ENCODE assay signal across 8 cellular contexts in genomic region chr2:182715121-182715895, GRCh38. TPM values are rescaled to one million over a fixed set of nuclear protein-coding genes. Genes with fewer than 3 reads are reported as not detected.
A peak's percentile ranks its signal among the peaks of the same experiment; 100 is the strongest.
DNase-seq lines count a peak whose midpoint lies in the region; ATAC-seq lines count a peak whose summit lies in the region.
"Had no signal": no experiment of that assay in that cellular context is flagged by ENCODE, and none has a peak within 500 bp of the region (broad histone marks: within the 10 kb centered on the region; RNA-seq: fewer than 3 reads in every experiment).

No MANE protein-coding gene starts in this region.

- H3K27me3 Mint-ChIP-seq in activated T-helper 17 cell treated with anti-CD3 and anti-CD28 coated beads, Interleukin-2, amount 50 U/mL, for 72 hours, result peaks cover 10% of the 10 kb centered on the region
- H3K27me3 Mint-ChIP-seq: activated naive CD4-positive, alpha-beta T cell treated with anti-CD3 and anti-CD28 coated beads, Interleukin-2, amount 50 U/mL, for 24 hours had no signal

- no peaks in the 10 kb centered on the region for H3K9me2 ChIP-seq in Karpas-422 (replicated peaks; ENCODE audit: insufficient read depth, low read length)

- H3K9me3 ChIP-seq in Karpas-422 (ENCODE audit: low read length), result no peaks in the 10 kb centered on the region
- H3K9me3 ChIP-seq in iPS DF 6.9 (ENCODE audit: control insufficient read depth, insufficient read depth, low read length), result no peaks in the 10 kb centered on the region

- peaks cover 6% of the 10 kb centered on the region for H3K4me1 Mint-ChIP-seq in activated T-helper 17 cell treated with anti-CD3 and anti-CD28 coated beads, Interleukin-2, amount 50 U/mL, for 72 hours
- H3K4me1 Mint-ChIP-seq: activated naive CD4-positive, alpha-beta T cell treated with anti-CD3 and anti-CD28 coated beads, Interleukin-2, amount 50 U/mL, for 24 hours had no signal

- peak overlapping the region; percentile 79 for H2AFZ ChIP-seq in Karpas-422 (ENCODE audit: low read length)

- WGBS in iPS DF 6.9 (ENCODE audit: insufficient coverage, insufficient read length), result no CpG with 5 or more reads among the region's 9 CpGs

- H3K4me2 ChIP-seq in Karpas-422 (ENCODE audit: low read depth, low read length, poor library complexity, severe bottlenecking), result peak overlapping the region; percentile 85

- no peaks in the 10 kb centered on the region for H3K9me3 Mint-ChIP-seq in activated T-helper 17 cell treated with anti-CD3 and anti-CD28 coated beads, Interleukin-2, amount 50 U/mL, for 72 hours
- H3K9me3 Mint-ChIP-seq: activated naive CD4-positive, alpha-beta T cell treated with anti-CD3 and anti-CD28 coated beads, Interleukin-2, amount 50 U/mL, for 24 hours had no signal

- peaks cover 30% of the 10 kb centered on the region for H3K79me2 ChIP-seq in Karpas-422 (ENCODE audit: low read length)

- DNase-seq in Karpas-422, result peak; percentile 56
- no peak for DNase-seq in iPS DF 6.9 (ENCODE audit: low read depth, low spot score)
- peak; percentile 4 for DNase-seq in stromal cell of bone marrow (ENCODE audit: low read depth)
- DNase-seq in 8988T, result no peak
- DNase-seq in DMS114 treated with DMSO at 0.1 percent for 48 hours (lab: John Stamatoyannopoulos, UW; ENCODE audit: unreplicated experiment), result no peak

- peak; percentile 3 for ATAC-seq in GM19372 (IDR thresholded peaks at IDR 0.05; ENCODE audit: low read depth, unreplicated experiment)
- peak; percentile 53 for ATAC-seq in activated T-helper 17 cell treated with anti-CD3 and anti-CD28 coated beads, Interleukin-2, amount 50 U/mL, for 72 hours (replicated peaks)

- H3K4me1 ChIP-seq in Karpas-422 (ENCODE audit: low read length), result peaks cover 50% of the 10 kb centered on the region
- H3K4me1 ChIP-seq in iPS DF 6.9 (ENCODE audit: control insufficient read depth, insufficient read depth, low read length), result no peaks in the 10 kb centered on the region

- H3K27ac ChIP-seq in Karpas-422 (ENCODE audit: low read length) (peak overlapping the region; percentile 97), iPS DF 6.9 (ENCODE audit: low read length) (no peak overlapping the region)

- no peaks in the 10 kb centered on the region for H4K20me1 ChIP-seq in Karpas-422 (ENCODE audit: insufficient read depth, low read depth, low read length)

- peak overlapping the region; percentile 98 for H3K9ac ChIP-seq in Karpas-422 (ENCODE audit: low read length)

- no peak overlapping the region for H3K4me3 Mint-ChIP-seq in activated T-helper 17 cell treated with anti-CD3 and anti-CD28 coated beads, Interleukin-2, amount 50 U/mL, for 72 hours
- H3K4me3 Mint-ChIP-seq: activated naive CD4-positive, alpha-beta T cell treated with anti-CD3 and anti-CD28 coated beads, Interleukin-2, amount 50 U/mL, for 24 hours had no signal

- H3K27me3 ChIP-seq in Karpas-422 (ENCODE audit: low read length) (no peaks in the 10 kb centered on the region), iPS DF 6.9 (ENCODE audit: control insufficient read depth, insufficient read depth, low read length) (no peaks in the 10 kb centered on the region)

- no peak overlapping the region for H3K27ac Mint-ChIP-seq in activated T-helper 17 cell treated with anti-CD3 and anti-CD28 coated beads, Interleukin-2, amount 50 U/mL, for 72 hours
- H3K27ac Mint-ChIP-seq: activated naive CD4-positive, alpha-beta T cell treated with anti-CD3 and anti-CD28 coated beads, Interleukin-2, amount 50 U/mL, for 24 hours had no signal

- H3K36me3 Mint-ChIP-seq in activated T-helper 17 cell treated with anti-CD3 and anti-CD28 coated beads, Interleukin-2, amount 50 U/mL, for 72 hours (ENCODE audit: low read depth), result peaks cover 5% of the 10 kb centered on the region

- H3K4me3 ChIP-seq in Karpas-422 (ENCODE audit: low read length) (peak overlapping the region; percentile 95), iPS DF 6.9 (ENCODE audit: low read length) (peak overlapping the region; percentile 88; the same call in 1 of the 2 replicates)

- peaks cover 12% of the 10 kb centered on the region; the same call in 1 of the 2 replicates for H3K36me3 ChIP-seq in Karpas-422 (ENCODE audit: insufficient read depth, low read length)
- no peaks in the 10 kb centered on the region for H3K36me3 ChIP-seq in iPS DF 6.9 (ENCODE audit: control insufficient read depth, insufficient read depth, low read length)

RNA-seq across cellular contexts. Expression of gene DNAJC10, which starts 0.7 kb away (rescaled TPM):
- 187 and 199 TPM in 2 replicates for total RNA-seq in Karpas-422 (2014; rRNA removed; shearing (Covaris generic); ENCODE audit: low replicate concordance)
- 10 to 100 TPM; 27.4 to 54.0 TPM for total RNA-seq in activated T-helper 17 cell treated with anti-CD3 and anti-CD28 coated beads, Interleukin-2, amount 50 U/mL, for 72 hours

Comparison
In these comparisons a context has a peak if more than half of its experiments do, and no peak if none do; other contexts are left out.
1. DNase-seq: peak in Karpas-422 (single experiment) and stromal cell of bone marrow (single experiment); none in iPS DF 6.9 (single experiment), 8988T (single experiment) and DMS114 treated with DMSO at 0.1 percent for 48 hours (single experiment).